36 cellular contexts compared by ENCODE assay signal in genomic region chr17:39619786-39620101, GRCh38. TPM values are rescaled to one million over a fixed set of nuclear protein-coding genes. Genes with fewer than 3 reads are reported as not detected.
"Had no signal": no experiment of that assay in that cellular context is flagged by ENCODE, and none has a peak within 500 bp of the region (broad histone marks: within the 10 kb centered on the region; RNA-seq: fewer than 3 reads in every experiment).

No MANE protein-coding gene starts in this region.

- FAIRE-seq: astrocyte, endothelial cell of umbilical vein, TTC549 had no signal

- ATAC-seq: activated CD4-positive, CD25-positive, alpha-beta regulatory T cell treated with anti-CD3 and anti-CD28 coated beads, Interleukin-2, amount 50 U/mL, for 24 hours; effector memory CD8-positive, alpha-beta T cell; gastroesophageal sphincter; sciatic nerve; stimulated activated memory B cell treated with anti-CD40 and anti-IgM and Interleukin-4, amounts not matched to agents 10 μg/mL and 1 μg/mL and 100 μg/mL, for 72 hours; stimulated activated naive CD8-positive, alpha-beta T cell treated with anti-CD3 and anti-CD28 coated beads, Interleukin-15, amount 100 ng/mL, for 72 hours had no signal

- H3K79me2 ChIP-seq: hepatocyte had no signal

- DNase-seq: activated CD4-positive, alpha-beta T cell treated with anti-CD3 and anti-CD28 coated beads for 48 hours; activated CD4-positive, alpha-beta T cell treated with anti-CD3 and anti-CD28 coated beads, Interleukin-2, amount 50 U/mL, for 48 hours; activated CD8-positive, alpha-beta memory T cell treated with anti-CD3 and anti-CD28 coated beads for 24 hours; activated effector memory CD4-positive, alpha-beta T cell treated with anti-CD3 and anti-CD28 coated beads, Interleukin-2, amount 50 U/mL, for 16 hours; activated naive CD4-positive, alpha-beta T cell treated with anti-CD3 and anti-CD28 coated beads, Interleukin-2, amount 10 ng/mL, durations not matched to agents 7 days and 5 days; amniotic stem cell; caudate nucleus; cortex of kidney; effector memory CD8-positive, alpha-beta T cell; islet precursor cell; left ventricle myocardium inferior; mesendoderm; stimulated activated CD4-positive, alpha-beta T cell treated with anti-CD3 and anti-CD28 coated beads, Interleukin-4, amount 100 ng/mL, for 24 hours; stimulated activated CD8-positive, alpha-beta memory T cell treated with anti-CD3 and anti-CD28 coated beads, Interleukin-4, amount 100 ng/mL, for 48 hours; stimulated activated naive CD8-positive, alpha-beta T cell treated with anti-CD3 and anti-CD28 coated beads, Interleukin-15, amount 100 ng/mL, for 72 hours; T-helper 9 cell; uterus; WERI-Rb-1 had no signal

- H3K27ac ChIP-seq: gastroesophageal sphincter, hepatocyte, left ventricle myocardium inferior, neutrophil, skin epidermis, uterus, WERI-Rb-1 had no signal

- H3K4me3 ChIP-seq: gastroesophageal sphincter, hepatocyte, left ventricle myocardium inferior, lung, skin epidermis, uterus had no signal

- H3K4me2 ChIP-seq: hepatocyte had no signal

- H3K4me1 ChIP-seq: uterus had no signal

- H3K36me3 ChIP-seq: gastroesophageal sphincter, left ventricle myocardium inferior, neutrophil, uterus, WERI-Rb-1 had no signal

- H3K9me3 ChIP-seq: gastroesophageal sphincter, left ventricle myocardium inferior, neutrophil, uterus had no signal

- H2AFZ ChIP-seq: hepatocyte had no signal

RNA-seq across cellular contexts. Expression of gene PPP1R1B, which starts 7.0 kb away (rescaled TPM):
- total RNA-seq: endothelial cell of umbilical vein, fibroblast of villous mesenchyme, mononuclear cell, myocyte had no signal
- polyA plus RNA-seq: endothelial cell of umbilical vein had no signal

RNA-seq across cellular contexts. Expression of gene NEUROD2, which starts 12.0 kb away (rescaled TPM):
- total RNA-seq: astrocyte, chondrocyte, endothelial cell of umbilical vein, fibroblast of lung, fibroblast of villous mesenchyme, gastroesophageal sphincter, hepatocyte, left ventricle myocardium inferior, lung, osteocyte, posterior vena cava, sciatic nerve, uterus had no signal
- polyA plus RNA-seq: endothelial cell of umbilical vein, fibroblast of lung, hepatocyte had no signal

RNA-seq across cellular contexts. Expression of gene TCAP, which starts 45.4 kb away (rescaled TPM):
- total RNA-seq: fibroblast of villous mesenchyme had no signal

RNA-seq across cellular contexts. Expression of gene PNMT, which starts 48.5 kb away (rescaled TPM):
- total RNA-seq: endothelial cell of umbilical vein, fibroblast of lung, fibroblast of villous mesenchyme, mononuclear cell had no signal
- polyA plus RNA-seq: fibroblast of lung had no signal
